1 cellular context compared by ENCODE assay signal in genomic region chr12:101743724-101744472, GRCh38.
TF ChIP-seq lines count a peak whose summit lies in the region.

No MANE protein-coding gene starts in this region.

TF ChIP-seq in GM12878, 131 proteins besides CTCF, POLR2A, EP300 and RAD21 (continued from another document):
- no peak for TF ChIP-seq BRCA1 (IDR thresholded peaks at IDR 0.05; ENCODE audit: low read depth, low read length)
- TF ChIP-seq TCF7 (IDR thresholded peaks at IDR 0.05; ENCODE audit: borderline replicate concordance) = no peak
- TF ChIP-seq ESRRA (IDR thresholded peaks at IDR 0.05; ENCODE audit: low read length) = no peak
- no peak for TF ChIP-seq STAT1 (conservative IDR thresholded peaks at IDR 0.05)
